Comparison of ENCODE assay signal across 10 cellular contexts in genomic region chr4:140575489-140575888, GRCh38. TPM values are rescaled to one million over a fixed set of nuclear protein-coding genes. Genes with fewer than 3 reads are reported as not detected.
"Had no signal": no experiment of that assay in that cellular context is flagged by ENCODE, and none has a peak within 500 bp of the region (broad histone marks: within the 10 kb centered on the region; RNA-seq: fewer than 3 reads in every experiment).

No MANE protein-coding gene starts in this region.

- H3K9ac ChIP-seq: KMS-11 had no signal

- H3K27ac Mint-ChIP-seq: H9, IgD-negative memory B cell had no signal

- H3K4me1 Mint-ChIP-seq: H9 had no signal

- DNase-seq: GOT3, H9, HCEC 1CT, KBM-7 had no signal

- H3K36me3 Mint-ChIP-seq: IgD-negative memory B cell had no signal

- H3K27ac ChIP-seq: HL-60, KMS-11 had no signal

- H3K4me3 Mint-ChIP-seq: H9, IgD-negative memory B cell had no signal

- ATAC-seq: HepG2 had no signal

- FAIRE-seq: H54, HepG2 had no signal

- H3K4me2 ChIP-seq: KMS-11 had no signal

RNA-seq across cellular contexts. Expression of gene UCP1, which starts 6.7 kb away (rescaled TPM):
- total RNA-seq: H9, HT1080 had no signal
- polyA plus RNA-seq: IgD-negative memory B cell had no signal
